In the genomic region with DNA sequence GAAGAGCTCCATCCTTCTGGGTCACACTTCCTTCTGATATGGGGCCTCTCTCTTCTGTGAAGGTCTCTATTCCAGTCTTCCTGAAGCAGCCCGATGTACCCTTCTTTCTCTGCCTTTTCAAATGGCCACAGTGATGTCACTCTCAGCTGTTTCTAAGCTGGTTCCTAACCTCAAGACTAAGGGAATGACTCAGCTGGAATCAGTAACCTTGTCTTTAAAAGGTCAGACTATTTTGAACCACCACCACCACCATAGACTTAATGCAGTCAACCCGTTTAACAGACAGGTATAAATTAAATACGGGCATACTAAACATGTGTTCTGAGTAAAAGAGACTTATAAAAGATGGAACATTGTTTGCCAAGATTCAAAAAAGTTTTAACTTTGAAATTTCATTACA, we compare ENCODE assay signal across 14 cellular contexts.
DNase-seq lines count a peak whose midpoint lies in the region; ATAC-seq, FAIRE-seq and TF ChIP-seq lines count a peak whose summit lies in the region.
"Had no signal": no experiment of that assay in that cellular context is flagged by ENCODE, and none has a peak within 500 bp of the region (broad histone marks: within the 10 kb centered on the region; RNA-seq: fewer than 3 reads in every experiment).

No MANE protein-coding gene starts in this region.

- ATAC-seq in HepG2 (no peak), right lobe of liver (no peak), HG02798 (IDR thresholded peaks at IDR 0.05; ENCODE audit: poor library complexity, unreplicated experiment) (peak; percentile 85)

- FAIRE-seq in HepG2 (lab: Jason Lieb, UNC) = no peak
- FAIRE-seq in RCC 7860 (lab: Jason Lieb, UNC) = peak; percentile 71

- no peak for TF ChIP-seq CTCF in HepG2 (CRISPR knock-in tag; IDR thresholded peaks at IDR 0.05)
- TF ChIP-seq CTCF in right lobe of liver (IDR thresholded peaks at IDR 0.05) = no peak

- H3K79me2 ChIP-seq in HepG2 (ENCODE audit: insufficient read depth, low read length) = no peaks in the 10 kb centered on the region

- H3K9me3 ChIP-seq in HepG2 (ENCODE audit: low read length) (no peaks in the 10 kb centered on the region), right lobe of liver (no peaks in the 10 kb centered on the region)
- H3K9me3 ChIP-seq: tibial nerve had no signal

- no peak for TF ChIP-seq RAD21 in HepG2 (CRISPR knock-in tag; IDR thresholded peaks at IDR 0.05)

- H3K4me3 ChIP-seq in HepG2 (replicated peaks in 1 of 3; ENCODE audit: insufficient read depth in 1 of 3, low read depth in 2 of 3, low read length in 3 of 3) (no peak overlapping the region), right lobe of liver (no peak overlapping the region)
- H3K4me3 ChIP-seq: smooth muscle cell, tibial nerve had no signal

- no peaks in the 10 kb centered on the region for H3K27me3 ChIP-seq in HepG2 (ENCODE audit: control insufficient read depth in 1 of 2, insufficient read depth in 2 of 2, low read length in 2 of 2)
- no peaks in the 10 kb centered on the region for H3K27me3 ChIP-seq in right lobe of liver
- H3K27me3 ChIP-seq: tibial nerve had no signal

- no peak overlapping the region for H2AFZ ChIP-seq in HepG2 (ENCODE audit: low read length)

- DNase-seq in HepG2 (ENCODE audit: low spot score) (no peak), right lobe of liver (no peak), RCC 7860 (ENCODE audit: low spot score) (peak; percentile 31), stromal cell of bone marrow (ENCODE audit: low read depth) (peak; percentile 15), DMS53 (lab: John Stamatoyannopoulos, UW) (no peak), SKM-1 (lab: John Stamatoyannopoulos, UW; ENCODE audit: unreplicated experiment) (no peak), dermis blood vessel endothelial cell (no peak)
- DNase-seq: AML-193, caudate nucleus, GOT3, immature natural killer cell had no signal

- H3K4me1 ChIP-seq in HepG2 (ENCODE audit: insufficient read depth, low read length) (peaks cover 17% of the 10 kb centered on the region), right lobe of liver (no peaks in the 10 kb centered on the region)
- H3K4me1 ChIP-seq: tibial nerve had no signal

- CTCF ChIA-PET in HepG2 (lab: Yijun Ruan, JAX; ENCODE audit: low intra/inter-chr PET ratio, low total read pairs) = no interaction called here

- POLR2A ChIA-PET in HepG2 (lab: Yijun Ruan, JAX) = no interaction called here

- H3K36me3 ChIP-seq in HepG2 (replicated peaks in 1 of 2; ENCODE audit: control insufficient read depth in 1 of 2, insufficient read depth in 2 of 2, low read length in 2 of 2) (no peaks in the 10 kb centered on the region), right lobe of liver (no peaks in the 10 kb centered on the region)
- H3K36me3 ChIP-seq: tibial nerve had no signal

- WGBS in HepG2 (ENCODE audit: low lambda C conversion rate) = 93% methylated on average over 3 of the region's 3 CpGs
- WGBS in right lobe of liver (ENCODE audit: insufficient coverage, low coverage, low lambda C conversion rate, missing lambda C conversion rate) = 86% methylated on average over 3 of the region's 3 CpGs

- intact Hi-C loops in HepG2 (cut with micrococcal nuclease; ENCODE audit: unreplicated experiment) (no loop called here), right lobe of liver (cut with DNase I) (no loop called here)

- H4K20me1 ChIP-seq in HepG2 (ENCODE audit: insufficient read depth, low read length) = no peaks in the 10 kb centered on the region

- TF ChIP-seq EP300 in HepG2 (IDR thresholded peaks at IDR 0.05; ENCODE audit: low read depth in 2 of 2, low read length in 2 of 2) (no peak), HepG2 (CRISPR knock-in tag; IDR thresholded peaks at IDR 0.05; ENCODE audit: borderline replicate concordance) (no peak)

- in situ Hi-C loops in HepG2 (cut with HindIII; ENCODE audit: extremely low pct_ligation_motif_present, low pct_unique_long_range_greater_than_20kb) = no loop called here

- no peak overlapping the region for H3K9ac ChIP-seq in HepG2 (ENCODE audit: insufficient read depth, low read depth, low read length)

- H3K4me2 ChIP-seq in HepG2 (ENCODE audit: low read depth, low read length) = no peak overlapping the region
- H3K4me2 ChIP-seq: smooth muscle cell had no signal

- TF ChIP-seq POLR2A in HepG2 (IDR thresholded peaks at IDR 0.05; ENCODE audit: insufficient read depth in 1 of 2, low read depth in 2 of 2, low read length in 2 of 2) (no peak), right lobe of liver (IDR thresholded peaks at IDR 0.05) (no peak)

- no TSS peak for BruUV-seq in HepG2 (replicated peaks; lab: Mats Ljungman, UMichigan)

- H3K27ac ChIP-seq in HepG2 (ENCODE audit: extremely low read length, insufficient read depth, low read length) = no peak overlapping the region
- no peak overlapping the region for H3K27ac ChIP-seq in right lobe of liver
- H3K27ac ChIP-seq: tibial nerve had no signal

TF ChIP-seq in HepG2, 621 proteins besides CTCF, POLR2A, EP300 and RAD21:
- peak; percentile 50; the same call in 1 of the 2 replicates for TF ChIP-seq NFE2L2 (IDR thresholded peaks at IDR 0.05; ENCODE audit: low read length)
- no peak for TF ChIP-seq NBN (conservative IDR thresholded peaks at IDR 0.05)

Comparison
In these comparisons a context has a peak if more than half of its experiments do, and no peak if none do; other contexts are left out.
1. DNase-seq: peak in RCC 7860 (single experiment) and stromal cell of bone marrow (single experiment); none in HepG2 (single experiment), right lobe of liver (0 of 3), DMS53 (single experiment), SKM-1 (single experiment) and dermis blood vessel endothelial cell (single experiment).